In the genomic region with DNA sequence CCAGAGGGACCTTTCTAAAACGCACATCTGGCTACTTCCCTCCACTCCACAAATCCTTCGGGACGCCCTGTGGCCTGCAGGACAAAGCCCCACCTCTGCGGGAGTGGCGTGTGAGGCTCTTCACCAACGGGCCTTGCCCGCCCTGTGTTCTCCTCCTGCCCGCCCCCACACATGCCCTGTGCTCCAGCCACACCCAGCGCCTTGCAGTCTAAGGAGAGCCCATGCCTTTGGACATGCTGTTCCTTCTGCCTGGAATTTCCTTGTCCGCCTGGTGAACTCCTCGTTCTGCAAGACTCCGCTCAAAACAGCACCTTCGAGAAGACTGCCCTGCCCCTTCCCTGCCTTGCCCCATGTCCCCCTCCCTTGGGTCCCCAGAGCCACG, we compare ENCODE assay signal across 7 cellular contexts. TPM values are rescaled to one million over a fixed set of nuclear protein-coding genes. Genes with fewer than 3 reads are reported as not detected.
DNase-seq lines count a peak whose midpoint lies in the region; ATAC-seq and TF ChIP-seq lines count a peak whose summit lies in the region.
"Had no signal": no experiment of that assay in that cellular context is flagged by ENCODE, and none has a peak within 500 bp of the region (broad histone marks: within the 10 kb centered on the region; RNA-seq: fewer than 3 reads in every experiment).

No MANE protein-coding gene starts in this region.

- H3K27me3 Mint-ChIP-seq in IgD-negative memory B cell (no peaks in the 10 kb centered on the region), endodermal cell (ENCODE audit: insufficient read depth) (no peaks in the 10 kb centered on the region), progenitor cell of endocrine pancreas (no peaks in the 10 kb centered on the region)

- H3K27me3 ChIP-seq in endodermal cell (ENCODE audit: control insufficient read depth, insufficient read depth, low read length, poor library complexity, severe bottlenecking), result no peaks in the 10 kb centered on the region
- no peaks in the 10 kb centered on the region for H3K27me3 ChIP-seq in H7 (ENCODE audit: control insufficient read depth, insufficient read depth, low read length)
- H3K27me3 ChIP-seq: pancreas had no signal

- no peak for TF ChIP-seq CTCF in endodermal cell (conservative IDR thresholded peaks at IDR 0.05)
- TF ChIP-seq CTCF in progenitor cell of endocrine pancreas (IDR thresholded peaks at IDR 0.05; ENCODE audit: unreplicated experiment), result no peak

- peaks cover 5% of the 10 kb centered on the region for H3K9me3 ChIP-seq in endodermal cell (ENCODE audit: control insufficient read depth, low read length)
- H3K9me3 ChIP-seq: pancreas had no signal

- H3K27ac ChIP-seq in endodermal cell (ENCODE audit: low read depth, low read length), result no peak overlapping the region
- H3K27ac ChIP-seq: pancreas had no signal

- H3K4me3 ChIP-seq in endodermal cell (ENCODE audit: low read length), result no peak overlapping the region
- no peak overlapping the region for H3K4me3 ChIP-seq in H7 (ENCODE audit: insufficient read depth, low read depth, low read length)
- H3K4me3 ChIP-seq: pancreas had no signal

- H3K9ac ChIP-seq in endodermal cell (ENCODE audit: extremely low read depth, low read length, poor library complexity, severe bottlenecking), result no peak overlapping the region

- H3K36me3 ChIP-seq in endodermal cell (ENCODE audit: control insufficient read depth, insufficient read depth, low read length) (peaks cover 96% of the 10 kb centered on the region), H7 (replicated peaks; ENCODE audit: control insufficient read depth, insufficient read depth, low read length) (peaks cover 64% of the 10 kb centered on the region)

- peak overlapping the region in 2 of 4 donors; percentile 18 to 49 for H3K4me3 Mint-ChIP-seq in IgD-negative memory B cell
- no peak overlapping the region for H3K4me3 Mint-ChIP-seq in endodermal cell
- no peak overlapping the region for H3K4me3 Mint-ChIP-seq in progenitor cell of endocrine pancreas (ENCODE audit: low read depth)

- ATAC-seq in GM21529 (IDR thresholded peaks at IDR 0.05; ENCODE audit: unreplicated experiment) (no peak), GM21723 (IDR thresholded peaks at IDR 0.05; ENCODE audit: unreplicated experiment) (no peak)

- peaks cover 3% of the 10 kb centered on the region for H3K4me1 ChIP-seq in endodermal cell (ENCODE audit: control insufficient read depth, insufficient read depth, low read length)
- H3K4me1 ChIP-seq: pancreas had no signal

- H3K4me1 Mint-ChIP-seq in IgD-negative memory B cell (peaks cover 0 to 17% (median 5%) of the 10 kb centered on the region in 3 donors), endodermal cell (no peaks in the 10 kb centered on the region), progenitor cell of endocrine pancreas (ENCODE audit: low read depth) (no peaks in the 10 kb centered on the region)

- DNase-seq in endodermal cell (peak; percentile 49), progenitor cell of endocrine pancreas (ENCODE audit: low spot score, unreplicated experiment) (no peak), H7 (no peak)

- H3K9me3 Mint-ChIP-seq in IgD-negative memory B cell (no peaks in the 10 kb centered on the region), endodermal cell (peaks cover 7% of the 10 kb centered on the region), progenitor cell of endocrine pancreas (ENCODE audit: low read depth) (peaks cover 5% of the 10 kb centered on the region)

- H3K27ac Mint-ChIP-seq in IgD-negative memory B cell, result peak overlapping the region; percentile 19 to 97 (median 82)
- peak overlapping the region; percentile 29 for H3K27ac Mint-ChIP-seq in endodermal cell
- peak overlapping the region; percentile 82 for H3K27ac Mint-ChIP-seq in progenitor cell of endocrine pancreas

- H3K36me3 Mint-ChIP-seq in IgD-negative memory B cell (peaks cover 9% of the 10 kb centered on the region), endodermal cell (ENCODE audit: low read depth) (peaks cover 90% of the 10 kb centered on the region), progenitor cell of endocrine pancreas (ENCODE audit: insufficient read depth) (peaks cover 44% of the 10 kb centered on the region)

- 93 to 96% methylated on average over 13 to 14 of the region's 14 CpGs for WGBS in endodermal cell (ENCODE audit: insufficient coverage in 1 of 2, insufficient read length in 1 of 2), 2 experiments

RNA-seq across cellular contexts. Expression of a gene that starts 7.4 kb away (rescaled TPM):
- 262 TPM for polyA plus RNA-seq in IgD-negative memory B cell
- total RNA-seq in endodermal cell (100 to 1,000 TPM; 264 to 272 TPM), progenitor cell of endocrine pancreas (201 and 207 TPM in 2 replicates)
- polyA plus RNA-seq in endodermal cell (2013, experiment 1 of 2), result 227 TPM
- polyA plus RNA-seq in endodermal cell (2013, experiment 2 of 2), result 216 TPM
- total RNA-seq in H7 (2014; rRNA removed; shearing (Covaris generic)), result 236 and 269 TPM in 2 replicates

RNA-seq across cellular contexts. Expression of a gene that starts 17.2 kb away (rescaled TPM):
- 159 TPM for polyA plus RNA-seq in IgD-negative memory B cell
- total RNA-seq in endodermal cell (100 to 1,000 TPM; 843 to 876 TPM), progenitor cell of endocrine pancreas (817 and 838 TPM in 2 replicates)
- polyA plus RNA-seq in endodermal cell (2013, experiment 1 of 2), result 625 TPM
- polyA plus RNA-seq in endodermal cell (2013, experiment 2 of 2), result 517 TPM
- 69.0 and 96.1 TPM in 2 replicates for total RNA-seq in H7 (2014; rRNA removed; shearing (Covaris generic))

RNA-seq across cellular contexts. Expression of a gene that starts 17.7 kb away (rescaled TPM):
- not detected for polyA plus RNA-seq in IgD-negative memory B cell
- total RNA-seq in endodermal cell (under 1 TPM in 1 of 2 donors, not detected in 1; 0.35 TPM), progenitor cell of endocrine pancreas (0.27 and 0.31 TPM in 2 replicates)
- polyA plus RNA-seq in endodermal cell (2013, experiment 1 of 2), result 0.36 TPM
- polyA plus RNA-seq in endodermal cell (2013, experiment 2 of 2), result 0.41 TPM
- not detected in 2 replicates for total RNA-seq in H7 (2014; rRNA removed; shearing (Covaris generic))
- total RNA-seq: pancreas had no signal

RNA-seq across cellular contexts. Expression of a gene that starts 28.6 kb away (rescaled TPM):
- polyA plus RNA-seq in IgD-negative memory B cell, result not detected
- not detected for total RNA-seq in endodermal cell
- not detected for polyA plus RNA-seq in endodermal cell (2013, experiment 1 of 2)
- polyA plus RNA-seq in endodermal cell (2013, experiment 2 of 2), result not detected
- not detected in 2 replicates for total RNA-seq in progenitor cell of endocrine pancreas
- not detected in 2 replicates for total RNA-seq in H7 (2014; rRNA removed; shearing (Covaris generic))
- total RNA-seq: pancreas had no signal
- polyA plus RNA-seq: pancreas had no signal

RNA-seq across cellular contexts. Expression of a gene that starts 47.4 kb away (rescaled TPM):
- polyA plus RNA-seq in IgD-negative memory B cell, result 10.4 TPM
- total RNA-seq in endodermal cell (not detected), progenitor cell of endocrine pancreas (not detected in 2 replicates)
- polyA plus RNA-seq in endodermal cell (2013, experiment 1 of 2), result not detected
- polyA plus RNA-seq in endodermal cell (2013, experiment 2 of 2), result not detected
- 0.42 and 1.5 TPM in 2 replicates for total RNA-seq in H7 (2014; rRNA removed; shearing (Covaris generic))

Comparison
In these comparisons a context has a peak if more than half of its experiments do, and no peak if none do; other contexts are left out.
1. H3K27ac Mint-ChIP-seq: peak in every context shown above with its lines; median percentile 82 in IgD-negative memory B cell; 82 in progenitor cell of endocrine pancreas; 29 in endodermal cell.